In genomic region chr6:158230967-158231550, GRCh38 we compare ENCODE assay signal across 8 cellular contexts.
DNase-seq lines count a peak whose midpoint lies in the region; ATAC-seq and TF ChIP-seq lines count a peak whose summit lies in the region.

No MANE protein-coding gene starts in this region.

- DNase-seq in activated naive CD4-positive, alpha-beta T cell (lab: John Stamatoyannopoulos, UW): no peak
- DNase-seq in body of pancreas (no peak), mesenchymal stem cell (no peak), upper lobe of left lung (no peak), mucosa of descending colon (no peak)

- H2BK15ac ChIP-seq in mesenchymal stem cell (ENCODE audit: low read depth, poor library complexity, severe bottlenecking): no peak overlapping the region

- H2AK5ac ChIP-seq in mesenchymal stem cell (ENCODE audit: low read length, severe bottlenecking): no peak overlapping the region

- 54 to 55% methylated on average over 15 of the region's 15 CpGs for WGBS in body of pancreas, 2 donors
- 78% methylated on average over 14 of the region's 15 CpGs for WGBS in mesenchymal stem cell
- 67 to 71% methylated on average over 15 of the region's 15 CpGs for WGBS in upper lobe of left lung, 2 donors

- no peak overlapping the region for H3K14ac ChIP-seq in mesenchymal stem cell (ENCODE audit: low read length in 2 of 2)

- no peak overlapping the region for H2BK5ac ChIP-seq in mesenchymal stem cell (ENCODE audit: low read depth, low read length, poor library complexity, severe bottlenecking)

- H3K4me1 Mint-ChIP-seq in activated naive CD4-positive, alpha-beta T cell treated with anti-CD3 and anti-CD28 coated beads, Interleukin-2, amount 50 U/mL, for 24 hours: peaks cover 36% of the 10 kb centered on the region

- intact Hi-C loops in body of pancreas (cut with DNase I): no loop called here
- intact Hi-C loops in mucosa of descending colon (cut with DNase I, micrococcal nuclease): no loop called here

- H3K4me3 Mint-ChIP-seq in activated naive CD4-positive, alpha-beta T cell treated with anti-CD3 and anti-CD28 coated beads, Interleukin-2, amount 50 U/mL, for 24 hours: peak overlapping the region; percentile 85

- H2AFZ ChIP-seq in mesenchymal stem cell (ENCODE audit: low read depth, low read length): peak overlapping the region; percentile 36

- no peak overlapping the region for H3K23ac ChIP-seq in mesenchymal stem cell (ENCODE audit: low read length in 2 of 2)

- H4K8ac ChIP-seq in mesenchymal stem cell (ENCODE audit: low read length): peak overlapping the region; percentile 100

- H3K9me3 Mint-ChIP-seq in activated naive CD4-positive, alpha-beta T cell treated with anti-CD3 and anti-CD28 coated beads, Interleukin-2, amount 50 U/mL, for 24 hours: no peaks in the 10 kb centered on the region

- ATAC-seq in body of pancreas: no peak
- no peak for ATAC-seq in upper lobe of left lung (ENCODE audit: low FRiP score in 2 of 2)
- no peak for ATAC-seq in HG02571 (IDR thresholded peaks at IDR 0.05; ENCODE audit: unreplicated experiment)
- no peak for ATAC-seq in GM19324 (IDR thresholded peaks at IDR 0.05; ENCODE audit: low FRiP score, unreplicated experiment)
- ATAC-seq in mucosa of descending colon: no peak

- no peaks in the 10 kb centered on the region for H3K36me3 ChIP-seq in body of pancreas (replicated peaks in 1 of 2; ENCODE audit: insufficient read depth in 1 of 2, low read depth in 2 of 2)
- H3K36me3 ChIP-seq in mesenchymal stem cell (ENCODE audit: control insufficient read depth in 1 of 2, insufficient read depth in 2 of 2, low read depth in 1 of 2, low read length in 2 of 2): no peaks in the 10 kb centered on the region
- H3K36me3 ChIP-seq in upper lobe of left lung: no peaks in the 10 kb centered on the region
- no peaks in the 10 kb centered on the region for H3K36me3 ChIP-seq in mucosa of descending colon (ENCODE audit: low read depth)

- no peaks in the 10 kb centered on the region for H3K27me3 ChIP-seq in body of pancreas
- H3K27me3 ChIP-seq in mesenchymal stem cell (ENCODE audit: control insufficient read depth in 1 of 2, insufficient read depth in 1 of 2, low read length in 2 of 2): no peaks in the 10 kb centered on the region
- H3K27me3 ChIP-seq in upper lobe of left lung: no peaks in the 10 kb centered on the region

- no peak for TF ChIP-seq CTCF in body of pancreas (IDR thresholded peaks at IDR 0.05)
- TF ChIP-seq CTCF in upper lobe of left lung (IDR thresholded peaks at IDR 0.05): no peak
- no peak for TF ChIP-seq CTCF in mucosa of descending colon (IDR thresholded peaks at IDR 0.05)

- H3K4me2 ChIP-seq in mesenchymal stem cell (ENCODE audit: low read length, poor library complexity, severe bottlenecking): peak overlapping the region; percentile 92

- no peaks in the 10 kb centered on the region for H3K9me3 ChIP-seq in body of pancreas
- H3K9me3 ChIP-seq in mesenchymal stem cell (ENCODE audit: control insufficient read depth, low read length): no peaks in the 10 kb centered on the region
- H3K9me3 ChIP-seq in upper lobe of left lung: no peaks in the 10 kb centered on the region
- no peaks in the 10 kb centered on the region for H3K9me3 ChIP-seq in mucosa of descending colon

- H3K79me1 ChIP-seq in mesenchymal stem cell (replicated peaks; ENCODE audit: low read length, poor library complexity, severe bottlenecking): peaks cover 8% of the 10 kb centered on the region

- H3K4me1 ChIP-seq in body of pancreas (peaks cover 21% of the 10 kb centered on the region), mesenchymal stem cell (ENCODE audit: control insufficient read depth, insufficient read depth, low read depth, low read length) (peaks cover 5% of the 10 kb centered on the region), upper lobe of left lung (peaks cover 11 to 22% (median 13%) of the 10 kb centered on the region in 4 donors), mucosa of descending colon (ENCODE audit: low read depth) (peaks cover 8% of the 10 kb centered on the region)

- no peak for TF ChIP-seq EP300 in upper lobe of left lung (IDR thresholded peaks at IDR 0.05)

- no peak overlapping the region for H4K91ac ChIP-seq in mesenchymal stem cell (ENCODE audit: low read length)

- H3K27ac ChIP-seq in body of pancreas: peak overlapping the region; percentile 83 to 93 (median 86)
- H3K27ac ChIP-seq in mesenchymal stem cell (ENCODE audit: low read length, poor library complexity, severe bottlenecking): peak overlapping the region; percentile 63
- H3K27ac ChIP-seq in upper lobe of left lung: peak overlapping the region; percentile 81 to 91 (median 88)

- no peak overlapping the region for H2BK120ac ChIP-seq in mesenchymal stem cell (ENCODE audit: low read depth, low read length)

- H3K9ac ChIP-seq in mesenchymal stem cell (ENCODE audit: low read length): peak overlapping the region; percentile 85

- TF ChIP-seq POLR2A in body of pancreas (IDR thresholded peaks at IDR 0.05): no peak
- TF ChIP-seq POLR2A in upper lobe of left lung (IDR thresholded peaks at IDR 0.05): no peak

- peak overlapping the region; percentile 50 to 53 for H3K4me3 ChIP-seq in body of pancreas
- H3K4me3 ChIP-seq in mesenchymal stem cell (ENCODE audit: insufficient read depth in 1 of 2, low read depth in 1 of 2, low read length in 2 of 2): peak overlapping the region in 1 of 2 experiments; percentile 79
- peak overlapping the region; percentile 23 to 98 (median 86) for H3K4me3 ChIP-seq in upper lobe of left lung
- no peak overlapping the region for H3K4me3 ChIP-seq in mucosa of descending colon

- peak overlapping the region; percentile 91 for H3K27ac Mint-ChIP-seq in activated naive CD4-positive, alpha-beta T cell treated with anti-CD3 and anti-CD28 coated beads, Interleukin-2, amount 50 U/mL, for 24 hours

- H2BK12ac ChIP-seq in mesenchymal stem cell (ENCODE audit: low read length in 2 of 2): no peak overlapping the region

- no peaks in the 10 kb centered on the region for H3K27me3 Mint-ChIP-seq in activated naive CD4-positive, alpha-beta T cell treated with anti-CD3 and anti-CD28 coated beads, Interleukin-2, amount 50 U/mL, for 24 hours

- peak overlapping the region in 1 of 2 experiments; percentile 96 for H3K18ac ChIP-seq in mesenchymal stem cell (ENCODE audit: low read depth in 1 of 2, low read length in 2 of 2)

- no peaks in the 10 kb centered on the region for H3K36me3 Mint-ChIP-seq in activated naive CD4-positive, alpha-beta T cell treated with anti-CD3 and anti-CD28 coated beads, Interleukin-2, amount 50 U/mL, for 24 hours

- H3K4ac ChIP-seq in mesenchymal stem cell (ENCODE audit: low read depth in 1 of 2, low read length in 2 of 2): peak overlapping the region; percentile 75
